In the genomic region with DNA sequence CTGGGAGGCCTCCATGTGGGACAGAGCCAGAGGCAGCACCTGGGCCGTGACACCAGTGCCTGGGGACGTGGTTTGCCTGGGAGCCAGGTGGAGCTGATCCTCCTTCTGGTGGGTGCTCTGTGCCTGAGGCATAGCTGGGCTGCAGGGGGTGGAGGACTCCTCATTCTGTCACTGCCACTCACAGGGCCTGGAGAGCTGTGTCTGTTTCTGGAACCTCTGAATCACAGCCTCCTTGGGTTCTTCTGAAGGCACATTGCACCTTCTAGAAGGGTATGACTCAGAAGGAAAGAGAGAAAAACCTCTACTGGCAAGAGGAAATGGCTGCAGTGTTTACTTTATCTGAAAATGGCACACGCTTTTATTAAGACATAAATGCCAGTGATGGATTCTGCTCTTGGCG, we compare ENCODE assay signal across 10 cellular contexts.
A peak's percentile ranks its signal among the peaks of the same experiment; 100 is the strongest.
DNase-seq lines count a peak whose midpoint lies in the region; ATAC-seq and TF ChIP-seq lines count a peak whose summit lies in the region.
"Had no signal": no experiment of that assay in that cellular context is flagged by ENCODE, and none has a peak within 500 bp of the region (broad histone marks: within the 10 kb centered on the region; RNA-seq: fewer than 3 reads in every experiment).

No MANE protein-coding gene starts in this region.

- 16 to 68% (median 61%) methylated on average over 2 to 4 of the region's 4 CpGs for WGBS in stomach, 5 donors
- WGBS in spleen, 5 donors = 52 to 86% (median 65%) methylated on average over 2 to 4 of the region's 4 CpGs

- TF ChIP-seq EP300 in stomach (IDR thresholded peaks at IDR 0.05) = no peak

- no peak overlapping the region for H3K4me3 ChIP-seq in stomach
- no peak overlapping the region for H3K4me3 ChIP-seq in spleen
- H3K4me3 ChIP-seq: breast epithelium had no signal

- peaks cover 11% of the 10 kb centered on the region for H3K9me3 Mint-ChIP-seq in activated naive CD8-positive, alpha-beta T cell treated with anti-CD3 and anti-CD28 coated beads for 36 hours

- intact Hi-C loops in stomach (cut with DNase I; ENCODE audit: low total_unique reads) = no loop called here
- intact Hi-C loops in spleen (cut with DNase I; ENCODE audit: low total_unique reads) = no loop called here

- H3K27ac Mint-ChIP-seq in activated naive CD8-positive, alpha-beta T cell treated with anti-CD3 and anti-CD28 coated beads for 36 hours = peak overlapping the region; percentile 99

- peaks cover 34% of the 10 kb centered on the region for H3K4me1 Mint-ChIP-seq in activated naive CD8-positive, alpha-beta T cell treated with anti-CD3 and anti-CD28 coated beads for 36 hours

- TF ChIP-seq POLR2A in stomach (IDR thresholded peaks at IDR 0.05) (no peak), spleen (IDR thresholded peaks at IDR 0.05) (no peak)

- H3K27me3 Mint-ChIP-seq in activated naive CD8-positive, alpha-beta T cell treated with anti-CD3 and anti-CD28 coated beads for 36 hours = no peaks in the 10 kb centered on the region

- peak; percentile 4 for DNase-seq in CD1c-positive myeloid dendritic cell (ENCODE audit: extremely low spot score)
- peak; percentile 50 to 66 for DNase-seq in activated CD4-positive, alpha-beta T cell treated with anti-CD3 and anti-CD28 coated beads for 24 hours (ENCODE audit: low read depth in 2 of 2)
- DNase-seq in activated naive CD8-positive, alpha-beta T cell treated with anti-CD3 and anti-CD28 coated beads for 36 hours = peak; percentile 73
- peak; percentile 59 to 72 for DNase-seq in stimulated activated CD4-positive, alpha-beta T cell treated with anti-CD3 and anti-CD28 coated beads, Interleukin-15, amount 100 ng/mL, for 48 hours (ENCODE audit: low read depth in 2 of 2)
- no peak for DNase-seq in stomach
- DNase-seq in NCI-H1105 treated with DMSO at 0.1 percent for 48 hours (lab: John Stamatoyannopoulos, UW) = no peak
- DNase-seq in spleen = no peak
- DNase-seq: SIG-M5 had no signal

- peaks cover 36% of the 10 kb centered on the region for H3K36me3 Mint-ChIP-seq in activated naive CD8-positive, alpha-beta T cell treated with anti-CD3 and anti-CD28 coated beads for 36 hours

- peaks cover 0 to 16% (median 6%) of the 10 kb centered on the region in 4 donors for H3K4me1 ChIP-seq in stomach
- peaks cover 0 to 31% (median 10%) of the 10 kb centered on the region in 6 donors for H3K4me1 ChIP-seq in spleen
- H3K4me1 ChIP-seq: breast epithelium had no signal

- H3K27ac ChIP-seq in stomach = no peak overlapping the region
- H3K27ac ChIP-seq in spleen = peak overlapping the region in 4 of 8 donors; percentile 43 to 76 (median 72)
- H3K27ac ChIP-seq: breast epithelium had no signal

- TF ChIP-seq CTCF in stomach (IDR thresholded peaks at IDR 0.05) (no peak), spleen (IDR thresholded peaks at IDR 0.05 in 8 of 11, conservative IDR thresholded peaks at IDR 0.05 in 3 of 11) (no peak)

- H3K36me3 ChIP-seq in stomach = no peaks in the 10 kb centered on the region
- no peaks in the 10 kb centered on the region for H3K36me3 ChIP-seq in spleen
- H3K36me3 ChIP-seq: breast epithelium had no signal

- H3K4me3 Mint-ChIP-seq in activated naive CD8-positive, alpha-beta T cell treated with anti-CD3 and anti-CD28 coated beads for 36 hours = peak overlapping the region; percentile 61

- ATAC-seq in HG03442 (IDR thresholded peaks at IDR 0.05; ENCODE audit: unreplicated experiment) = no peak

- H3K27me3 ChIP-seq in stomach = peaks cover 0 to 41% (median 5%) of the 10 kb centered on the region in 3 donors
- H3K27me3 ChIP-seq in spleen (replicated peaks in 1 of 7) = peaks cover 0 to 37% (median 0%) of the 10 kb centered on the region in 7 donors

- H3K9me3 ChIP-seq in stomach (peaks cover under 1 to 9% (median 5%) of the 10 kb centered on the region in 4 donors), spleen (peaks cover 0 to 11% (median 6%) of the 10 kb centered on the region in 8 donors)

Comparison
In these comparisons a context has a peak if more than half of its experiments do, and no peak if none do; other contexts are left out.
1. DNase-seq: peak in CD1c-positive myeloid dendritic cell (single experiment), activated CD4-positive, alpha-beta T cell treated with anti-CD3 and anti-CD28 coated beads for 24 hours (2 of 2), activated naive CD8-positive, alpha-beta T cell treated with anti-CD3 and anti-CD28 coated beads for 36 hours (single experiment) and stimulated activated CD4-positive, alpha-beta T cell treated with anti-CD3 and anti-CD28 coated beads, Interleukin-15, amount 100 ng/mL, for 48 hours (2 of 2); none in stomach (single experiment), NCI-H1105 treated with DMSO at 0.1 percent for 48 hours (single experiment) and spleen (single experiment).